ENCODE assay signal across 20 cellular contexts in the genomic region with DNA sequence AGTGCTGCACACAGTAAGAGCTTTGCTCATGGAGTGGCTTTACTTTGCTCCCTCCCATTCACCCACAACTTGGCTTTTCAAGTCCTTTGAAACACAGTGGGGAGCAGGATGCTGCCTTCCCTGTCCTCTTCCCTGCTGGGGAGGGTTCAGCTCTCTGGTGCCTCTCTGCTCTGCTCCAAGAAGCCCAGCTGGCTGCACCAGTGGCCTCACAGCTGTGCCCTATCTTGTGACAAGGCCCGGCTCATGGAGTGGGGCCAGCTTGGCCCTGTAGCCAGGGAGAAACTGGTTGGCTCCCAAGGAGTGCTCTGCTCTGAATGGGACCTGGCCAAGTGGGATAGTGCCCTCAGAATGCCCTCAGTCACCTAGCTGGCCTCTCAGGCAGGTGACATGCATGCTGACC.
DNase-seq lines count a peak whose midpoint lies in the region; ATAC-seq, FAIRE-seq and TF ChIP-seq lines count a peak whose summit lies in the region.
"Had no signal": no experiment of that assay in that cellular context is flagged by ENCODE, and none has a peak within 500 bp of the region (broad histone marks: within the 10 kb centered on the region; RNA-seq: fewer than 3 reads in every experiment).

No MANE protein-coding gene starts in this region.

- H3K9me3 ChIP-seq in pancreas = no peaks in the 10 kb centered on the region
- H3K9me3 ChIP-seq: ascending aorta, tibial nerve had no signal

- POLR2A ChIA-PET in activated CD4-positive, alpha-beta memory T cell treated with anti-CD3 and anti-CD28 coated beads for 36 hours (lab: Charles Lee) = no interaction called here

- H3K27ac ChIP-seq in dorsolateral prefrontal cortex = peak overlapping the region in 1 of 59 donors; percentile 29
- no peak overlapping the region for H3K27ac ChIP-seq in pancreas
- H3K27ac ChIP-seq: ascending aorta, hepatocyte, tibial nerve had no signal

- no peaks in the 10 kb centered on the region for H3K9me3 Mint-ChIP-seq in activated CD4-positive, alpha-beta memory T cell treated with anti-CD3 and anti-CD28 coated beads for 36 hours
- H3K9me3 Mint-ChIP-seq: CD8-positive, alpha-beta T cell; dendritic cell treated with granulocyte-macrophage colony-stimulating factor and Interleukin-4, amounts not matched to agents 40 ng/mL and 50 ng/mL, for 4 days; GM23338; natural killer cell had no signal

- H3K4me3 Mint-ChIP-seq in activated CD4-positive, alpha-beta memory T cell treated with anti-CD3 and anti-CD28 coated beads for 36 hours = no peak overlapping the region
- H3K4me3 Mint-ChIP-seq: CD8-positive, alpha-beta T cell; dendritic cell treated with granulocyte-macrophage colony-stimulating factor and Interleukin-4, amounts not matched to agents 40 ng/mL and 50 ng/mL, for 4 days; GM23338; natural killer cell had no signal

- H3K36me3 ChIP-seq in pancreas = no peaks in the 10 kb centered on the region
- H3K36me3 ChIP-seq: ascending aorta, tibial nerve had no signal

- peaks cover 3% of the 10 kb centered on the region for H3K4me1 Mint-ChIP-seq in activated CD4-positive, alpha-beta memory T cell treated with anti-CD3 and anti-CD28 coated beads for 36 hours (ENCODE audit: low read depth)
- H3K4me1 Mint-ChIP-seq: natural killer cell had no signal

- no peak for FAIRE-seq in pancreas (lab: Jason Lieb, UNC)

- no peak overlapping the region for H3K27ac Mint-ChIP-seq in activated CD4-positive, alpha-beta memory T cell treated with anti-CD3 and anti-CD28 coated beads for 36 hours
- H3K27ac Mint-ChIP-seq: CD8-positive, alpha-beta T cell; dendritic cell treated with granulocyte-macrophage colony-stimulating factor and Interleukin-4, amounts not matched to agents 40 ng/mL and 50 ng/mL, for 4 days; GM23338; natural killer cell had no signal

- no peaks in the 10 kb centered on the region for H3K27me3 ChIP-seq in dorsolateral prefrontal cortex
- no peaks in the 10 kb centered on the region for H3K27me3 ChIP-seq in pancreas
- H3K27me3 ChIP-seq: ascending aorta, hepatocyte, tibial nerve had no signal

- H3K4me1 ChIP-seq in pancreas = no peaks in the 10 kb centered on the region
- H3K4me1 ChIP-seq: ascending aorta had no signal

- ATAC-seq in pancreas = peak; percentile 93 to 98 (median 96)
- no peak for ATAC-seq in GM18517 (IDR thresholded peaks at IDR 0.05; ENCODE audit: unreplicated experiment)
- no peak for ATAC-seq in GM21367 (IDR thresholded peaks at IDR 0.05; ENCODE audit: unreplicated experiment)
- ATAC-seq in sciatic nerve = no peak
- ATAC-seq: CD8-positive, alpha-beta T cell; GM23338; left colon; natural killer cell had no signal

- CTCF ChIA-PET in activated CD4-positive, alpha-beta memory T cell treated with anti-CD3 and anti-CD28 coated beads for 36 hours (lab: Charles Lee) = interaction anchor here (1.9 kb wide), 1 partner anchor 339 kb away, joined by 6 read pairs; no protein-coding TSS in a partner anchor

- H3K27me3 Mint-ChIP-seq in activated CD4-positive, alpha-beta memory T cell treated with anti-CD3 and anti-CD28 coated beads for 36 hours = peaks cover 3% of the 10 kb centered on the region

- no peak overlapping the region for H3K4me3 ChIP-seq in dorsolateral prefrontal cortex
- H3K4me3 ChIP-seq in pancreas = no peak overlapping the region
- H3K4me3 ChIP-seq: ascending aorta, GM23338, hepatocyte, tibial nerve had no signal

- peak in 12 of 56 donors; percentile 10 to 45 (median 24) for TF ChIP-seq CTCF in dorsolateral prefrontal cortex (IDR thresholded peaks at IDR 0.05 in 54 of 56, conservative IDR thresholded peaks at IDR 0.05 in 2 of 56; ENCODE audit: low read depth in 1 of 56, partially characterized antibody in 56 of 56)
- TF ChIP-seq CTCF in pancreas (IDR thresholded peaks at IDR 0.05) = no peak

- intact Hi-C loops in dorsolateral prefrontal cortex (cut with DNase I) (loop anchor here (2.0 to 5.0 kb wide), 6 partner anchors 56 to 341 kb away; a partner anchor contains a TSS), pancreas (cut with DNase I) (no loop called here), sciatic nerve (cut with DNase I) (no loop called here)
- intact Hi-C loops in activated CD4-positive, alpha-beta memory T cell treated with anti-CD3 and anti-CD28 coated beads for 36 hours (cut with micrococcal nuclease) = loop anchor here (10.0 kb wide), 1 partner anchor 208 kb away; a partner anchor contains a TSS

- DNase-seq in DMS 273 (lab: John Stamatoyannopoulos, UW; ENCODE audit: unreplicated experiment) (peak; percentile 72), dorsolateral prefrontal cortex (peak; percentile 19 to 93 (median 88)), hypothalamus (lab: John Stamatoyannopoulos, UW) (peak in 45 of 51 donors; percentile 5 to 92 (median 73)), pancreas (peak; percentile 77 to 95 (median 84)), sciatic nerve (ENCODE audit: low spot score) (no peak)
- DNase-seq in activated CD4-positive, alpha-beta memory T cell treated with anti-CD3 and anti-CD28 coated beads for 36 hours = no peak
- DNase-seq: activated effector memory CD4-positive, alpha-beta T cell treated with Interleukin-2 at 50 U/mL for 16 hours; erythroblast; natural killer cell; NCI-H82; stimulated activated CD4-positive, alpha-beta T cell treated with anti-CD3 and anti-CD28 coated beads, Interleukin-4, amount 100 ng/mL, for 1 hour had no signal

- H3K36me3 Mint-ChIP-seq in activated CD4-positive, alpha-beta memory T cell treated with anti-CD3 and anti-CD28 coated beads for 36 hours = no peaks in the 10 kb centered on the region
- H3K36me3 Mint-ChIP-seq: CD8-positive, alpha-beta T cell; natural killer cell had no signal

- 25 to 36% methylated on average over 1 of the region's 1 CpG for WGBS in pancreas, 2 donors

Comparison
In these comparisons a context has a peak if more than half of its experiments do, and no peak if none do; other contexts are left out.
1. DNase-seq: peak in DMS 273 (single experiment), dorsolateral prefrontal cortex (10 of 10), hypothalamus (45 of 51) and pancreas (6 of 6); none in activated CD4-positive, alpha-beta memory T cell treated with anti-CD3 and anti-CD28 coated beads for 36 hours (single experiment) and sciatic nerve (single experiment).
2. ATAC-seq: peak in pancreas (4 of 4); none in GM18517 (single experiment), GM21367 (single experiment) and sciatic nerve (single experiment).
3. intact Hi-C loops: an anchor here in dorsolateral prefrontal cortex (2.0 to 5.0 kb wide) and activated CD4-positive, alpha-beta memory T cell treated with anti-CD3 and anti-CD28 coated beads for 36 hours (10.0 kb wide); none called in pancreas and sciatic nerve.